In the genomic region with DNA sequence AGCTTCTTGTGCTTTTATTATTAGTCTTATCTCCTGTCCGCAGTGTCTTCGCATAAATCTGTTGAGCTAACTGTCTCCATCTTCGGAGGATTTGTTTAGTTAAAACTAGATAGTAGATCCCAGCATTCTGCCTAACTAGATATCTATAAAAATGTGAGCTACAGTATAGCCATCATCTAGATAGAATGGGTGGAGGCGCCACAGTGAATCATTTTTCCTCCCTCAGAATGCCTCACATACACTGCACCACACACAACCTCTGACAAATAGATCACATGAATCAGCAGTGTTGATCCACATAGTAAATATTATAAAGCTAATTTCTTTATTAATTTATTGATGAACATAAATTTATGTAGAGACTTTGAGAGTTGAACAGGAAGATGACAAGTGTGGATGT, we compare ENCODE assay signal across 16 cellular contexts.
DNase-seq lines count a peak whose midpoint lies in the region; ATAC-seq, FAIRE-seq and TF ChIP-seq lines count a peak whose summit lies in the region.
"Had no signal": no experiment of that assay in that cellular context is flagged by ENCODE, and none has a peak within 500 bp of the region (broad histone marks: within the 10 kb centered on the region; RNA-seq: fewer than 3 reads in every experiment).

No MANE protein-coding gene starts in this region.

- ATAC-seq in foreskin keratinocyte (peak; percentile 48), gastrocnemius medialis (no peak)
- ATAC-seq: A549; CD8-positive, alpha-beta T cell; GM12878 had no signal

- no peaks in the 10 kb centered on the region for H3K9me3 Mint-ChIP-seq in HFFc6
- H3K9me3 Mint-ChIP-seq in activated T-helper 2 cell treated with anti-CD3 and anti-CD28 coated beads, Interferon-gamma antibody, Interleukin-2, Interleukin-4, amounts not matched to agents 10 μg/mL and 5 μg/mL and 100 μg/mL, durations not matched to agents 14 hours and 24 hours and 36 hours: no peaks in the 10 kb centered on the region
- H3K9me3 Mint-ChIP-seq: CD8-positive, alpha-beta T cell had no signal

- H3K27ac ChIP-seq in foreskin keratinocyte: no peak overlapping the region
- no peak overlapping the region for H3K27ac ChIP-seq in gastrocnemius medialis
- H3K27ac ChIP-seq: A549, KMS-11 had no signal

- no peak overlapping the region for H3K27ac Mint-ChIP-seq in HFFc6
- no peak overlapping the region for H3K27ac Mint-ChIP-seq in activated T-helper 2 cell treated with anti-CD3 and anti-CD28 coated beads, Interferon-gamma antibody, Interleukin-2, Interleukin-4, amounts not matched to agents 10 μg/mL and 5 μg/mL and 100 μg/mL, durations not matched to agents 14 hours and 24 hours and 36 hours
- H3K27ac Mint-ChIP-seq: CD14-positive monocyte; CD8-positive, alpha-beta T cell had no signal

- no peaks in the 10 kb centered on the region for H3K36me3 Mint-ChIP-seq in HFFc6 (ENCODE audit: low read depth)
- H3K36me3 Mint-ChIP-seq in activated T-helper 2 cell treated with anti-CD3 and anti-CD28 coated beads, Interferon-gamma antibody, Interleukin-2, Interleukin-4, amounts not matched to agents 10 μg/mL and 5 μg/mL and 100 μg/mL, durations not matched to agents 14 hours and 24 hours and 36 hours (ENCODE audit: low read depth): no peaks in the 10 kb centered on the region
- H3K36me3 Mint-ChIP-seq: CD14-positive monocyte; CD8-positive, alpha-beta T cell had no signal

- intact Hi-C loops in gastrocnemius medialis (cut with DNase I; ENCODE audit: low total_unique reads): no loop called here
- intact Hi-C loops in activated T-helper 2 cell treated with anti-CD3 and anti-CD28 coated beads, Interferon-gamma antibody, Interleukin-2, Interleukin-4, amounts not matched to agents 10 μg/mL and 5 μg/mL and 100 μg/mL, durations not matched to agents 14 hours and 24 hours and 36 hours (cut with micrococcal nuclease): no loop called here

- no peaks in the 10 kb centered on the region for H3K9me3 ChIP-seq in gastrocnemius medialis
- H3K9me3 ChIP-seq: A549, Caco-2 had no signal

- FAIRE-seq in bronchial epithelial cell (lab: Jason Lieb, UNC): no peak
- FAIRE-seq: A549, GM12878, GM18507 had no signal

- no peak overlapping the region for H3K4me3 Mint-ChIP-seq in HFFc6
- H3K4me3 Mint-ChIP-seq in activated T-helper 2 cell treated with anti-CD3 and anti-CD28 coated beads, Interferon-gamma antibody, Interleukin-2, Interleukin-4, amounts not matched to agents 10 μg/mL and 5 μg/mL and 100 μg/mL, durations not matched to agents 14 hours and 24 hours and 36 hours (ENCODE audit: low read depth): no peak overlapping the region
- H3K4me3 Mint-ChIP-seq: CD14-positive monocyte; CD8-positive, alpha-beta T cell had no signal

- no peaks in the 10 kb centered on the region for H3K36me3 ChIP-seq in bronchial epithelial cell (ENCODE audit: control insufficient read depth, insufficient read depth, low read length)
- H3K36me3 ChIP-seq in gastrocnemius medialis: no peaks in the 10 kb centered on the region

- H3K27me3 Mint-ChIP-seq in HFFc6 (ENCODE audit: insufficient read depth): no peaks in the 10 kb centered on the region
- no peaks in the 10 kb centered on the region for H3K27me3 Mint-ChIP-seq in activated T-helper 2 cell treated with anti-CD3 and anti-CD28 coated beads, Interferon-gamma antibody, Interleukin-2, Interleukin-4, amounts not matched to agents 10 μg/mL and 5 μg/mL and 100 μg/mL, durations not matched to agents 14 hours and 24 hours and 36 hours (ENCODE audit: low read depth)

- H3K27me3 ChIP-seq in bronchial epithelial cell (ENCODE audit: control insufficient read depth, insufficient read depth, low read length): no peaks in the 10 kb centered on the region
- H3K27me3 ChIP-seq in foreskin keratinocyte: no peaks in the 10 kb centered on the region
- H3K27me3 ChIP-seq in gastrocnemius medialis: no peaks in the 10 kb centered on the region

- TF ChIP-seq CTCF in HFFc6 (IDR thresholded peaks at IDR 0.05) (no peak), bronchial epithelial cell (IDR thresholded peaks at IDR 0.05; ENCODE audit: insufficient read depth, low read length, severe bottlenecking) (no peak), foreskin keratinocyte (conservative IDR thresholded peaks at IDR 0.05) (no peak), gastrocnemius medialis (IDR thresholded peaks at IDR 0.05 in 4 of 5, conservative IDR thresholded peaks at IDR 0.05 in 1 of 5) (no peak)

- peak; percentile 7 for DNase-seq in HFFc6
- DNase-seq in bronchial epithelial cell (ENCODE audit: low read depth): peak; percentile 17
- DNase-seq in foreskin keratinocyte: no peak
- no peak for DNase-seq in gastrocnemius medialis
- no peak for DNase-seq in SW 1271 (lab: John Stamatoyannopoulos, UW)
- no peak for DNase-seq in NCI-H2171 treated with DMSO at 0.1 percent for 48 hours (lab: John Stamatoyannopoulos, UW)
- no peak for DNase-seq in activated T-helper 2 cell treated with anti-CD3 and anti-CD28 coated beads, Interferon-gamma antibody, Interleukin-2, Interleukin-4, amounts not matched to agents 10 μg/mL and 5 μg/mL and 100 μg/mL, durations not matched to agents 14 hours and 24 hours and 36 hours (ENCODE audit: low spot score)
- DNase-seq: Caco-2; CD8-positive, alpha-beta T cell; DND-41; HCEC 1CT had no signal

- H3K4me1 Mint-ChIP-seq in HFFc6 (ENCODE audit: low read depth): peaks cover 11% of the 10 kb centered on the region; the same call in 1 of the 2 replicates
- H3K4me1 Mint-ChIP-seq in activated T-helper 2 cell treated with anti-CD3 and anti-CD28 coated beads, Interferon-gamma antibody, Interleukin-2, Interleukin-4, amounts not matched to agents 10 μg/mL and 5 μg/mL and 100 μg/mL, durations not matched to agents 14 hours and 24 hours and 36 hours (ENCODE audit: low read depth): no peaks in the 10 kb centered on the region
- H3K4me1 Mint-ChIP-seq: CD14-positive monocyte had no signal

- H3K4me1 ChIP-seq in foreskin keratinocyte (no peaks in the 10 kb centered on the region), gastrocnemius medialis (no peaks in the 10 kb centered on the region)
- H3K4me1 ChIP-seq: A549, Caco-2 had no signal

- TF ChIP-seq POLR2A in gastrocnemius medialis (IDR thresholded peaks at IDR 0.05): no peak

- no peak overlapping the region for H3K4me3 ChIP-seq in bronchial epithelial cell (ENCODE audit: low read depth, low read length)
- no peak overlapping the region for H3K4me3 ChIP-seq in gastrocnemius medialis
- H3K4me3 ChIP-seq: A549, GM12878 had no signal

- in situ Hi-C loops in gastrocnemius medialis (cut with MboI; ENCODE audit: low sequenced_read_pairs in 4 of 4): no loop called here

Comparison
In these comparisons a context has a peak if more than half of its experiments do, and no peak if none do; other contexts are left out.
1. DNase-seq: peak in HFFc6 (single experiment) and bronchial epithelial cell (single experiment); none in foreskin keratinocyte (0 of 2), gastrocnemius medialis (0 of 2), SW 1271 (0 of 2), NCI-H2171 treated with DMSO at 0.1 percent for 48 hours (single experiment) and activated T-helper 2 cell treated with anti-CD3 and anti-CD28 coated beads, Interferon-gamma antibody, Interleukin-2, Interleukin-4, amounts not matched to agents 10 μg/mL and 5 μg/mL and 100 μg/mL, durations not matched to agents 14 hours and 24 hours and 36 hours (single experiment).